Comparison of ENCODE assay signal across 18 cellular contexts in genomic region chr19:995051-995827, GRCh38. TPM values are rescaled to one million over a fixed set of nuclear protein-coding genes. Genes with fewer than 3 reads are reported as not detected.
DNase-seq lines count a peak whose midpoint lies in the region; ATAC-seq and TF ChIP-seq lines count a peak whose summit lies in the region.
"Had no signal": no experiment of that assay in that cellular context is flagged by ENCODE, and none has a peak within 500 bp of the region (broad histone marks: within the 10 kb centered on the region; RNA-seq: fewer than 3 reads in every experiment).

No MANE protein-coding gene starts in this region.

- no peaks in the 10 kb centered on the region for H3K9me3 Mint-ChIP-seq in Calu3 (ENCODE audit: low read depth, unreplicated experiment)
- no peaks in the 10 kb centered on the region for H3K9me3 Mint-ChIP-seq in chondrocyte (ENCODE audit: low read depth)
- H3K9me3 Mint-ChIP-seq: activated naive CD4-positive, alpha-beta T cell treated with anti-CD3 and anti-CD28 coated beads, Interleukin-2, amount 50 U/mL, for 24 hours had no signal

- CTCF ChIA-PET in Calu3 (lab: Charles Lee): interaction anchor here (1.3 kb wide), 1 partner anchor 12 kb away, joined by 3 read pairs; the partner anchor contains the start of gene WDR18

- no peak overlapping the region for H3K27ac ChIP-seq in lung (ENCODE audit: low read depth in 1 of 2, low read length in 1 of 2)
- H3K27ac ChIP-seq: prostate gland, stomach had no signal

- peaks cover 0 to 8% of the 10 kb centered on the region in 2 donors for H3K4me1 ChIP-seq in lung (ENCODE audit: control insufficient read depth in 2 of 2, insufficient read depth in 2 of 2, low read length in 2 of 2)
- H3K4me1 ChIP-seq: prostate gland had no signal

- no peak overlapping the region for H3K27ac Mint-ChIP-seq in Calu3 (ENCODE audit: unreplicated experiment)
- no peak overlapping the region for H3K27ac Mint-ChIP-seq in T-helper 17 cell
- no peak overlapping the region for H3K27ac Mint-ChIP-seq in chondrocyte (ENCODE audit: unreplicated experiment)
- H3K27ac Mint-ChIP-seq: activated naive CD4-positive, alpha-beta T cell treated with anti-CD3 and anti-CD28 coated beads, Interleukin-2, amount 50 U/mL, for 24 hours; brain had no signal

- no peak for ATAC-seq in T-helper 17 cell
- no peak for ATAC-seq in lung (ENCODE audit: insufficient read depth, low FRiP score)
- ATAC-seq in HG03025 (IDR thresholded peaks at IDR 0.05; ENCODE audit: low FRiP score, unreplicated experiment): no peak
- ATAC-seq: left ventricle myocardium superior had no signal

- peaks cover 0 to 26% of the 10 kb centered on the region in 2 donors for H3K36me3 ChIP-seq in lung (ENCODE audit: control insufficient read depth in 2 of 2, insufficient read depth in 2 of 2, low read length in 2 of 2)

- H3K27me3 Mint-ChIP-seq in Calu3 (ENCODE audit: unreplicated experiment) (peaks cover 26% of the 10 kb centered on the region), T-helper 17 cell (peaks cover 8% of the 10 kb centered on the region), chondrocyte (ENCODE audit: low read depth) (peaks cover 22% of the 10 kb centered on the region)

- WGBS in lung, 2 donors: 66 to 75% methylated on average over 26 of the region's 26 CpGs

- peak; percentile 25 for DNase-seq in Calu3
- peak; percentile 76 for DNase-seq in NCI-H1105 (lab: John Stamatoyannopoulos, UW)
- DNase-seq in T-helper 17 cell: no peak
- peak; percentile 59 for DNase-seq in lung (ENCODE audit: low spot score)
- DNase-seq in NCI-H1048 (lab: John Stamatoyannopoulos, UW): no peak
- DNase-seq in chondrocyte (ENCODE audit: low spot score): no peak
- no peak for DNase-seq in NCI-H1436 treated with DMSO at 0.1 percent for 48 hours (lab: John Stamatoyannopoulos, UW)
- DNase-seq: activated T-cell treated with anti-CD3 and anti-CD28 coated beads, Interleukin-2, amount 50 U/mL, for 1 hour; DND-41; left ventricle myocardium superior; NCI-H345; stomach had no signal

- H3K36me3 Mint-ChIP-seq in Calu3 (ENCODE audit: insufficient read depth, unreplicated experiment) (peaks cover 24% of the 10 kb centered on the region), T-helper 17 cell (ENCODE audit: low read depth) (peaks cover 6% of the 10 kb centered on the region), chondrocyte (ENCODE audit: low read depth) (peaks cover 4% of the 10 kb centered on the region)

- intact Hi-C loops in Calu3 (cut with micrococcal nuclease; ENCODE audit: unreplicated experiment): no loop called here

- no peak overlapping the region for H3K4me3 Mint-ChIP-seq in Calu3 (ENCODE audit: low read depth, unreplicated experiment)
- H3K4me3 Mint-ChIP-seq in T-helper 17 cell: peak overlapping the region; percentile 28
- H3K4me3 Mint-ChIP-seq in chondrocyte (ENCODE audit: unreplicated experiment): no peak overlapping the region
- H3K4me3 Mint-ChIP-seq: brain had no signal

- TF ChIP-seq CTCF in Calu3 (IDR thresholded peaks at IDR 0.05; ENCODE audit: unreplicated experiment) (no peak), lung (IDR thresholded peaks at IDR 0.05; ENCODE audit: control extremely low read depth, extremely low read depth) (no peak), chondrocyte (IDR thresholded peaks at IDR 0.05) (no peak)

- BruUV-seq in Calu3 (replicated peaks; lab: Mats Ljungman, UMichigan): no TSS peak

- H3K4me1 Mint-ChIP-seq in Calu3 (ENCODE audit: low read depth, unreplicated experiment) (no peaks in the 10 kb centered on the region), T-helper 17 cell (peaks cover 13% of the 10 kb centered on the region), chondrocyte (ENCODE audit: low read depth) (peaks cover 6% of the 10 kb centered on the region)

- H3K4me3 ChIP-seq in lung: no peak overlapping the region
- H3K4me3 ChIP-seq: prostate gland had no signal

- no peaks in the 10 kb centered on the region for H3K27me3 ChIP-seq in lung (ENCODE audit: control insufficient read depth, insufficient read depth)

- no peaks in the 10 kb centered on the region for H3K9me3 ChIP-seq in T-helper 17 cell (ENCODE audit: control insufficient read depth, low read length, poor library complexity, severe bottlenecking)
- H3K9me3 ChIP-seq in lung (ENCODE audit: control insufficient read depth in 2 of 2, insufficient read depth in 1 of 2, low read length in 1 of 2): peaks cover 0 to 2% of the 10 kb centered on the region in 2 donors
- H3K9me3 ChIP-seq: prostate gland, stomach had no signal

RNA-seq across cellular contexts. Expression of gene GRIN3B, which starts 5.0 kb away (rescaled TPM):
- total RNA-seq in Calu3 (2022) (not detected in 2 replicates), T-helper 17 cell (1 to 10 TPM in 1 of 2 donors, not detected in 1; 1.8 TPM), lung (10 to 100 TPM in 1 of 2 donors, 1 to 10 TPM in 1; 2.6 to 11.6 TPM), chondrocyte (0.31 to 0.67 TPM (median 0.33 TPM) in 3 replicates)
- polyA plus RNA-seq in lung: 1 to 10 TPM; 1.3 to 2.3 TPM
- total RNA-seq: HT1080, left ventricle myocardium superior, stomach had no signal

RNA-seq across cellular contexts. Expression of gene WDR18, which starts 11.1 kb away (rescaled TPM):
- 43.3 TPM in 2 replicates for total RNA-seq in Calu3 (2022)
- 10 to 100 TPM; 18.2 to 42.8 TPM for total RNA-seq in T-helper 17 cell
- 10 to 100 TPM; 36.6 to 60.2 TPM for total RNA-seq in lung
- 10 to 100 TPM; 43.4 to 48.0 TPM for polyA plus RNA-seq in lung
- total RNA-seq in chondrocyte: 42.1 to 48.5 TPM (median 48.0 TPM) in 3 replicates

RNA-seq across cellular contexts. Expression of gene TMEM259, which starts 25.7 kb away (rescaled TPM):
- 129 and 142 TPM in 2 replicates for total RNA-seq in Calu3 (2022)
- 100 to 1,000 TPM; 270 to 318 TPM for total RNA-seq in T-helper 17 cell
- total RNA-seq in lung: 100 to 1,000 TPM in 1 of 2 donors, 10 to 100 TPM in 1; 61.1 to 195 TPM
- 100 to 1,000 TPM; 194 to 262 TPM for polyA plus RNA-seq in lung
- 120 to 130 TPM (median 120 TPM) in 3 replicates for total RNA-seq in chondrocyte

RNA-seq across cellular contexts. Expression of gene RNU6-2, which starts 26.1 kb away (rescaled TPM):
- not detected in 2 replicates for total RNA-seq in Calu3 (2022)
- total RNA-seq in T-helper 17 cell: not detected
- not detected for total RNA-seq in lung
- not detected for polyA plus RNA-seq in lung
- not detected in 3 replicates for total RNA-seq in chondrocyte
- total RNA-seq: H1, HT1080, left ventricle myocardium superior, prostate gland, stomach had no signal
- polyA plus RNA-seq: H1, stomach had no signal

RNA-seq across cellular contexts. Expression of gene CNN2, which starts 31.2 kb away (rescaled TPM):
- total RNA-seq in Calu3 (2022) (135 and 151 TPM in 2 replicates), T-helper 17 cell (100 to 1,000 TPM; 263 to 301 TPM), lung (100 to 1,000 TPM; 161 to 236 TPM), chondrocyte (258 to 363 TPM (median 357 TPM) in 3 replicates)
- 100 to 1,000 TPM; 162 to 198 TPM for polyA plus RNA-seq in lung

Comparison
In these comparisons a context has a peak if more than half of its experiments do, and no peak if none do; other contexts are left out.
1. DNase-seq: peak in Calu3 (single experiment), NCI-H1105 (single experiment) and lung (single experiment); none in T-helper 17 cell (0 of 3), NCI-H1048 (single experiment), chondrocyte (single experiment) and NCI-H1436 treated with DMSO at 0.1 percent for 48 hours (single experiment).